Comparison of ENCODE assay signal across 8 cellular contexts in genomic region chr6:52284131-52284459, GRCh38. TPM values are rescaled to one million over a fixed set of nuclear protein-coding genes. Genes with fewer than 3 reads are reported as not detected.
DNase-seq lines count a peak whose midpoint lies in the region; ATAC-seq, FAIRE-seq and TF ChIP-seq lines count a peak whose summit lies in the region.

No MANE protein-coding gene starts in this region.

- H3K9me3 ChIP-seq in HEK293 (ENCODE audit: control insufficient read depth, insufficient read depth, low read depth, low read length): no peaks in the 10 kb centered on the region
- no peaks in the 10 kb centered on the region for H3K9me3 ChIP-seq in adipocyte (ENCODE audit: control insufficient read depth, low read length)
- no peaks in the 10 kb centered on the region for H3K9me3 ChIP-seq in kidney (ENCODE audit: control insufficient read depth in 1 of 2, low read length in 2 of 2)

- POLR2A ChIA-PET in HEK293 (lab: Yijun Ruan, JAX): interaction anchor here (0.7 to 2.8 kb wide), 11 partner anchors 14 to 781 kb away, joined by 3 to 28 read pairs (median 4); partner anchors contain the start of genes FBXO9 and PAQR8

- H3K27ac ChIP-seq in HEK293 (ENCODE audit: extremely low read depth, low read depth, low read length): peak overlapping the region; percentile 96
- peak overlapping the region in 1 of 2 donors; percentile 41 for H3K27ac ChIP-seq in kidney (ENCODE audit: low read depth in 2 of 2, low read length in 2 of 2)

- no peak for TF ChIP-seq CTCF in HEK293 (tag by site-specific recombination; IDR thresholded peaks at IDR 0.05)
- no peak for TF ChIP-seq CTCF in kidney (IDR thresholded peaks at IDR 0.05; ENCODE audit: borderline replicate concordance, extremely low read depth, insufficient read depth)

- H3K9ac ChIP-seq in adipocyte (ENCODE audit: low read length) (peak overlapping the region; percentile 87), kidney (ENCODE audit: low read length in 2 of 2) (peak overlapping the region; percentile 35 to 82)

- H3K4me1 ChIP-seq in HEK293 (ENCODE audit: control insufficient read depth, insufficient read depth, low read length): peaks cover 6% of the 10 kb centered on the region; the same call in 1 of the 2 replicates
- peaks cover 30% of the 10 kb centered on the region for H3K4me1 ChIP-seq in adipocyte (ENCODE audit: control insufficient read depth, insufficient read depth, low read length)
- H3K4me1 ChIP-seq in kidney (ENCODE audit: control insufficient read depth in 1 of 2, insufficient read depth in 1 of 2, low read depth in 1 of 2, low read length in 2 of 2): peaks cover 6 to 9% of the 10 kb centered on the region in 2 donors

- H3K36me3 ChIP-seq in HEK293 (ENCODE audit: control insufficient read depth in 2 of 2, insufficient read depth in 1 of 2, low read length in 2 of 2) (peaks cover 33 to 45% of the 10 kb centered on the region in 2 experiments), adipocyte (ENCODE audit: control insufficient read depth, insufficient read depth, low read length, severe bottlenecking) (peaks cover 31% of the 10 kb centered on the region), kidney (ENCODE audit: control insufficient read depth in 1 of 2, insufficient read depth in 2 of 2, low read length in 2 of 2) (peaks cover 5 to 17% of the 10 kb centered on the region in 2 donors)

- intact Hi-C loops in kidney (cut with DNase I): no loop called here

- H3K4me3 ChIP-seq in HEK293 (ENCODE audit: low read depth, low read length) (peak overlapping the region; percentile 76), adipocyte (ENCODE audit: low read length) (peak overlapping the region; percentile 96), kidney (ENCODE audit: low read length in 2 of 2) (peak overlapping the region; percentile 75 to 86)

- H3K27me3 ChIP-seq in adipocyte (replicated peaks; ENCODE audit: control insufficient read depth, insufficient read depth, low read length): no peaks in the 10 kb centered on the region

- no peak for ATAC-seq in GM18873 (IDR thresholded peaks at IDR 0.05; ENCODE audit: low FRiP score, unreplicated experiment)

- CTCF ChIA-PET in HEK293 (lab: Yijun Ruan, JAX): interaction anchor here (0.6 to 8.2 kb wide), 12 partner anchors 14 to 378 kb away, joined by 3 to 202 read pairs (median 4); no protein-coding TSS in a partner anchor

- FAIRE-seq in kidney (lab: Jason Lieb, UNC): no peak

- DNase-seq in DMS79 treated with DMSO at 0.1 percent for 48 hours (lab: John Stamatoyannopoulos, UW) (peak; percentile 51), NCI-H2196 (lab: John Stamatoyannopoulos, UW; ENCODE audit: unreplicated experiment) (peak; percentile 44), adipocyte (ENCODE audit: low read depth) (no peak), kidney (peak; percentile 84), AG20443 (ENCODE audit: low spot score) (no peak)
- DNase-seq in stimulated activated CD8-positive, alpha-beta memory T cell treated with anti-CD3 and anti-CD28 coated beads, Interleukin-4, amount 100 ng/mL, for 24 hours (ENCODE audit: low read depth): peak; percentile 34

TF ChIP-seq in HEK293, 187 proteins besides CTCF, POLR2A, EP300 and RAD21 (continues in another document):
- TF ChIP-seq PRDM1 (tag by site-specific recombination; IDR thresholded peaks at IDR 0.05): peak; percentile 80
- TF ChIP-seq ZNF155 (tag by site-specific recombination; IDR thresholded peaks at IDR 0.05): no peak
- TF ChIP-seq ZNF48 (tag by site-specific recombination; IDR thresholded peaks at IDR 0.05): no peak
- TF ChIP-seq ZBTB11 (tag by site-specific recombination; conservative IDR thresholded peaks at IDR 0.05; ENCODE audit: low read depth): no peak
- TF ChIP-seq ZNF157 (tag by site-specific recombination; IDR thresholded peaks at IDR 0.05): no peak
- no peak for TF ChIP-seq SP2 (tag by site-specific recombination; IDR thresholded peaks at IDR 0.05)
- TF ChIP-seq MEIS1 (CRISPR knock-in tag; IDR thresholded peaks at IDR 0.05; ENCODE audit: borderline replicate concordance): no peak
- TF ChIP-seq SETDB1 (IDR thresholded peaks at IDR 0.05; ENCODE audit: insufficient read length, low read length): no peak
- TF ChIP-seq EGR2 (tag by site-specific recombination; IDR thresholded peaks at IDR 0.05; ENCODE audit: low read depth): no peak
- TF ChIP-seq ZNF423 (tag by site-specific recombination; IDR thresholded peaks at IDR 0.05): no peak
- TF ChIP-seq ZNF707 (tag by site-specific recombination; IDR thresholded peaks at IDR 0.05): no peak
- no peak for TF ChIP-seq ZNF416 (tag by site-specific recombination; IDR thresholded peaks at IDR 0.05)
- TF ChIP-seq HOXA7 (CRISPR knock-in tag; IDR thresholded peaks at IDR 0.05; ENCODE audit: borderline replicate concordance): no peak; the same call in 1 of the 2 replicates
- TF ChIP-seq ZNF600 (tag by site-specific recombination; IDR thresholded peaks at IDR 0.05): no peak
- TF ChIP-seq SCRT2 (tag by site-specific recombination; IDR thresholded peaks at IDR 0.05): no peak
- no peak for TF ChIP-seq ZNF311 (tag by site-specific recombination; IDR thresholded peaks at IDR 0.05; ENCODE audit: borderline replicate concordance)
- no peak for TF ChIP-seq ZNF354C (tag by site-specific recombination; IDR thresholded peaks at IDR 0.05; ENCODE audit: borderline replicate concordance, low read depth)
- TF ChIP-seq ZNF549 (tag by site-specific recombination; IDR thresholded peaks at IDR 0.05): no peak
- TF ChIP-seq PRDM10 (tag by site-specific recombination; IDR thresholded peaks at IDR 0.05): no peak
- 0 out of 2 replicates have a peak, but pooled peaks have one; percentile 27 for TF ChIP-seq GFI1B (tag by site-specific recombination; IDR thresholded peaks at IDR 0.05)
- 0 out of 2 replicates have a peak, but pooled peaks have one; percentile 17 for TF ChIP-seq ZNF449 (tag by site-specific recombination; IDR thresholded peaks at IDR 0.05)

RNA-seq across cellular contexts. Expression of gene MCM3, which starts 0.4 kb away (rescaled TPM):
- total RNA-seq in kidney: 40.9 TPM
- 19.7 TPM for polyA plus RNA-seq in kidney (ENCODE audit: insufficient read depth, low read depth, low replicate concordance)

RNA-seq across cellular contexts. Expression of gene IL17F, which starts 39.8 kb away (rescaled TPM):
- not detected for total RNA-seq in kidney
- polyA plus RNA-seq in kidney (ENCODE audit: insufficient read depth, low read depth, low replicate concordance): not detected

Comparison
In these comparisons a context has a peak if more than half of its experiments do, and no peak if none do; other contexts are left out.
1. DNase-seq: peak in DMS79 treated with DMSO at 0.1 percent for 48 hours (single experiment), NCI-H2196 (single experiment), kidney (single experiment) and stimulated activated CD8-positive, alpha-beta memory T cell treated with anti-CD3 and anti-CD28 coated beads, Interleukin-4, amount 100 ng/mL, for 24 hours (single experiment); none in adipocyte (single experiment) and AG20443 (single experiment).
2. Peak in every context shown above with its lines, with median percentiles within 50 percentile points of each other: H3K4me3 ChIP-seq.